ENCODE assay signal across 16 cellular contexts in genomic region chr5:132758406-132758805, GRCh38. TPM values are rescaled to one million over a fixed set of nuclear protein-coding genes. Genes with fewer than 3 reads are reported as not detected.
A peak's percentile ranks its signal among the peaks of the same experiment; 100 is the strongest.
DNase-seq lines count a peak whose midpoint lies in the region; ATAC-seq and TF ChIP-seq lines count a peak whose summit lies in the region.
"Had no signal": no experiment of that assay in that cellular context is flagged by ENCODE, and none has a peak within 500 bp of the region (broad histone marks: within the 10 kb centered on the region; RNA-seq: fewer than 3 reads in every experiment).

No MANE protein-coding gene starts in this region.

- no peaks in the 10 kb centered on the region for H3K36me3 ChIP-seq in mucosa of descending colon (ENCODE audit: low read depth)
- peaks cover 0 to 6% (median 2%) of the 10 kb centered on the region in 4 donors for H3K36me3 ChIP-seq in transverse colon

- H3K36me3 Mint-ChIP-seq in glutamatergic neuron (ENCODE audit: unreplicated experiment), result peaks cover 6% of the 10 kb centered on the region

- H3K27me3 Mint-ChIP-seq in glutamatergic neuron (ENCODE audit: unreplicated experiment), result peaks cover 8% of the 10 kb centered on the region
- H3K27me3 Mint-ChIP-seq: CD4-positive, alpha-beta T cell had no signal

- H3K4me1 ChIP-seq in mucosa of descending colon (ENCODE audit: low read depth), result no peaks in the 10 kb centered on the region
- no peaks in the 10 kb centered on the region for H3K4me1 ChIP-seq in transverse colon

- TF ChIP-seq POLR2A in transverse colon (IDR thresholded peaks at IDR 0.05), result no peak

- no peaks in the 10 kb centered on the region for H3K27me3 ChIP-seq in transverse colon

- intact Hi-C loops in mucosa of descending colon (cut with DNase I, micrococcal nuclease), result no loop called here
- intact Hi-C loops in transverse colon (cut with DNase I; ENCODE audit: low total_unique reads), result no loop called here

- in situ Hi-C loops in transverse colon (cut with MboI; ENCODE audit: low pct_ligation_motif_present in 1 of 4, low pct_unique_long_range_greater_than_20kb in 1 of 4, low sequenced_read_pairs in 3 of 4), result no loop called here

- no peak overlapping the region for H3K4me3 Mint-ChIP-seq in glutamatergic neuron (ENCODE audit: unreplicated experiment)
- H3K4me3 Mint-ChIP-seq: CD4-positive, alpha-beta T cell; H9 had no signal

- H3K9me3 ChIP-seq in mucosa of descending colon (no peaks in the 10 kb centered on the region), transverse colon (no peaks in the 10 kb centered on the region)

- H3K4me3 ChIP-seq in mucosa of descending colon (no peak overlapping the region), transverse colon (no peak overlapping the region)
- H3K4me3 ChIP-seq: GM12878 had no signal

- H3K27ac ChIP-seq in transverse colon, result no peak overlapping the region

- ATAC-seq in mucosa of descending colon (peak; percentile 37), HG03095 (IDR thresholded peaks at IDR 0.05; ENCODE audit: unreplicated experiment) (no peak)
- ATAC-seq: GM12878, HepG2 had no signal

- no peak for TF ChIP-seq EP300 in transverse colon (IDR thresholded peaks at IDR 0.05; ENCODE audit: low read depth)

- peaks cover 1% of the 10 kb centered on the region for H3K9me3 Mint-ChIP-seq in glutamatergic neuron (ENCODE audit: unreplicated experiment)
- H3K9me3 Mint-ChIP-seq: CD4-positive, alpha-beta T cell; H9 had no signal

- 83 to 85% methylated on average over 6 to 14 of the region's 14 CpGs for WGBS in transverse colon (ENCODE audit: low coverage in 1 of 2), 2 donors

- DNase-seq in activated CD8-positive, alpha-beta memory T cell treated with anti-CD3 and anti-CD28 coated beads for 24 hours, result peak; percentile 26
- no peak for DNase-seq in activated CD8-positive, alpha-beta memory T cell treated with anti-CD3 and anti-CD28 coated beads, Interleukin-2, amount 50 U/mL, for 4 hours
- DNase-seq in ecto neural progenitor cell (ENCODE audit: low spot score) (peak; percentile 32), mucosa of descending colon (peak in 1 of 3 donors; percentile 19), transverse colon (peak; percentile 2), T-helper 9 cell (no peak), glutamatergic neuron (no peak)
- DNase-seq: 8988T; C1 segment of cervical spinal cord; CD4-positive, alpha-beta T cell; DMS79; GOT3; H9 had no signal

- no peak overlapping the region for H3K27ac Mint-ChIP-seq in glutamatergic neuron (ENCODE audit: unreplicated experiment)
- H3K27ac Mint-ChIP-seq: CD4-positive, alpha-beta T cell; H9 had no signal

- no peak for TF ChIP-seq CTCF in mucosa of descending colon (IDR thresholded peaks at IDR 0.05)
- TF ChIP-seq CTCF in transverse colon (IDR thresholded peaks at IDR 0.05), result no peak
- TF ChIP-seq CTCF in glutamatergic neuron (IDR thresholded peaks at IDR 0.05; ENCODE audit: partially characterized antibody, unreplicated experiment), result no peak

- no peaks in the 10 kb centered on the region for H3K4me1 Mint-ChIP-seq in glutamatergic neuron (ENCODE audit: low read depth, unreplicated experiment)

RNA-seq across cellular contexts. Expression of gene CCNI2, which starts 11.2 kb away (rescaled TPM):
- total RNA-seq in mucosa of descending colon, result 10 to 100 TPM in 2 of 3 donors, 1 to 10 TPM in 1; 7.1 to 12.3 (median 12.0) TPM
- total RNA-seq in transverse colon, result 10 to 100 TPM in 1 of 4 donors, 1 to 10 TPM in 3; 3.0 to 13.0 (median 7.1) TPM
- total RNA-seq in glutamatergic neuron (ENCODE audit: unreplicated experiment), result 0.17 TPM
- total RNA-seq: HepG2 had no signal

RNA-seq across cellular contexts. Expression of gene SEPTIN8, which starts 18.6 kb away (rescaled TPM):
- total RNA-seq in mucosa of descending colon (10 to 100 TPM; 49.9 to 64.7 (median 61.1) TPM), transverse colon (10 to 100 TPM; 38.4 to 70.7 (median 53.5) TPM), glutamatergic neuron (ENCODE audit: unreplicated experiment) (26.9 TPM)

RNA-seq across cellular contexts. Expression of gene KIF3A, which starts 21.1 kb away (rescaled TPM):
- total RNA-seq in mucosa of descending colon (10 to 100 TPM in 1 of 3 donors, 1 to 10 TPM in 2; 3.2 to 11.0 (median 3.8) TPM), transverse colon (1 to 10 TPM; 1.9 to 7.0 (median 2.8) TPM), glutamatergic neuron (ENCODE audit: unreplicated experiment) (42.4 TPM)

RNA-seq across cellular contexts. Expression of gene SOWAHA, which starts 54.7 kb away (rescaled TPM):
- 10 to 100 TPM; 11.6 to 44.5 (median 24.3) TPM for total RNA-seq in mucosa of descending colon
- total RNA-seq in transverse colon, result 10 to 100 TPM; 35.2 to 93.5 (median 76.0) TPM
- 0.12 TPM for total RNA-seq in glutamatergic neuron (ENCODE audit: unreplicated experiment)
- total RNA-seq: CD4-positive, alpha-beta T cell had no signal

Comparison
In these comparisons a context has a peak if more than half of its experiments do, and no peak if none do; other contexts are left out.
1. DNase-seq: peak in activated CD8-positive, alpha-beta memory T cell treated with anti-CD3 and anti-CD28 coated beads for 24 hours (single experiment), ecto neural progenitor cell (single experiment) and transverse colon (single experiment); none in activated CD8-positive, alpha-beta memory T cell treated with anti-CD3 and anti-CD28 coated beads, Interleukin-2, amount 50 U/mL, for 4 hours (single experiment), T-helper 9 cell (single experiment) and glutamatergic neuron (single experiment).